Comparison of ENCODE assay signal across 25 cellular contexts in the genomic region with DNA sequence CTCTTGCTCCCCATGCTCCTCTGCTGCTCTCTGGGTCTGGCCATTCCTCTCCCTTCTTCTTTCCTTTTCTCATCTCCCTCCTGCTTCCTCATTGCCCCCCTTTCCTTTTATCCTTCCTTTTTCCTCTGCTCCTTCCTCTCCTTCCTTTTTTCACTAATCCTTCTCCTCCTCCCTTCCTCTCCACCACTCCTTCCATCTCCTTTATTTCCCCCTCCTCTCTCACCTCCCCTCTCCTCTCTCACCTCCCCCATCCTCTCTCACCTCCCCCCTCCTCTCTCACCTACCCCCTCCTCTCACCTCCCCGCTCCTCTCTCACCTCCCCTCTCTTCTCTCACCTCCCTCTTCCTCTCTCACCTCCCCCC. TPM values are rescaled to one million over a fixed set of nuclear protein-coding genes. Genes with fewer than 3 reads are reported as not detected.
DNase-seq lines count a peak whose midpoint lies in the region; ATAC-seq and TF ChIP-seq lines count a peak whose summit lies in the region.
"Had no signal": no experiment of that assay in that cellular context is flagged by ENCODE, and none has a peak within 500 bp of the region (broad histone marks: within the 10 kb centered on the region; RNA-seq: fewer than 3 reads in every experiment).

No MANE protein-coding gene starts in this region.

- H3K4me1 Mint-ChIP-seq in activated CD4-positive, alpha-beta T cell treated with anti-CD3 and anti-CD28 coated beads, Interleukin-2, amount 10 ng/mL, durations not matched to agents 24 days and 14 days, result peaks cover 24% of the 10 kb centered on the region
- H3K4me1 Mint-ChIP-seq in CD4-positive, alpha-beta T cell (ENCODE audit: low read depth), result peaks cover 59% of the 10 kb centered on the region
- H3K4me1 Mint-ChIP-seq in activated naive CD8-positive, alpha-beta T cell (ENCODE audit: low read depth), result peaks cover 61% of the 10 kb centered on the region
- peaks cover 32 to 63% of the 10 kb centered on the region in 2 donors for H3K4me1 Mint-ChIP-seq in natural killer cell

- TF ChIP-seq CTCF in CD4-positive, alpha-beta T cell (IDR thresholded peaks at IDR 0.05), result no peak
- no peak for TF ChIP-seq CTCF in natural killer cell (IDR thresholded peaks at IDR 0.05)

- H3K9me3 ChIP-seq in CD4-positive, alpha-beta T cell (ENCODE audit: control insufficient read depth, low read length), result no peaks in the 10 kb centered on the region
- H3K9me3 ChIP-seq: suprapubic skin had no signal

- DNase-seq in activated CD4-positive, alpha-beta T cell treated with anti-CD3 and anti-CD28 coated beads, Interleukin-2, amount 10 ng/mL, durations not matched to agents 24 days and 14 days, result no peak
- no peak for DNase-seq in activated CD4-positive, alpha-beta T cell treated with anti-CD3 and anti-CD28 coated beads for 1 hour
- DNase-seq in CD4-positive, alpha-beta T cell, result no peak
- DNase-seq in natural killer cell, result no peak
- no peak for DNase-seq in NCI-H2081 (lab: John Stamatoyannopoulos, UW)
- DNase-seq in DMS114 treated with DMSO at 0.1 percent for 48 hours (lab: John Stamatoyannopoulos, UW; ENCODE audit: unreplicated experiment), result no peak
- DNase-seq in left ventricle myocardium superior, result no peak
- DNase-seq: activated naive CD4-positive, alpha-beta T cell; AML-193; NCI-H1092 treated with DMSO at 0.1 percent for 48 hours; NCI-H187 treated with DMSO at 0.1 percent for 48 hours; occipital lobe; RPMI8226; T-helper 1 cell had no signal

- H3K4me3 Mint-ChIP-seq in activated CD4-positive, alpha-beta T cell treated with anti-CD3 and anti-CD28 coated beads, Interleukin-2, amount 10 ng/mL, durations not matched to agents 24 days and 14 days, result no peak overlapping the region
- H3K4me3 Mint-ChIP-seq in CD4-positive, alpha-beta T cell, result no peak overlapping the region
- peak overlapping the region; percentile 40 for H3K4me3 Mint-ChIP-seq in activated naive CD8-positive, alpha-beta T cell
- peak overlapping the region; percentile 58 for H3K4me3 Mint-ChIP-seq in natural killer cell

- H3K36me3 Mint-ChIP-seq in activated CD4-positive, alpha-beta T cell treated with anti-CD3 and anti-CD28 coated beads, Interleukin-2, amount 10 ng/mL, durations not matched to agents 24 days and 14 days (ENCODE audit: low read depth), result peaks cover 62% of the 10 kb centered on the region
- peaks cover 81% of the 10 kb centered on the region for H3K36me3 Mint-ChIP-seq in CD4-positive, alpha-beta T cell (ENCODE audit: low read depth)
- H3K36me3 Mint-ChIP-seq in activated naive CD8-positive, alpha-beta T cell, result peaks cover 9% of the 10 kb centered on the region
- H3K36me3 Mint-ChIP-seq in natural killer cell, result peaks cover 14% of the 10 kb centered on the region

- POLR2A ChIA-PET in CD4-positive, alpha-beta T cell (lab: Charles Lee), result interaction anchor here (1.2 to 1.7 kb wide), 3 partner anchors 8 to 24 kb away, joined by 3 to 7 read pairs (median 6); no protein-coding TSS in a partner anchor

- intact Hi-C loops in activated CD4-positive, alpha-beta T cell treated with anti-CD3 and anti-CD28 coated beads, Interleukin-2, amount 10 ng/mL, durations not matched to agents 24 days and 14 days (cut with micrococcal nuclease), result no loop called here
- intact Hi-C loops in CD4-positive, alpha-beta T cell (cut with DNase I, micrococcal nuclease), result no loop called here
- intact Hi-C loops in natural killer cell (cut with micrococcal nuclease) (no loop called here), left ventricle myocardium superior (cut with micrococcal nuclease) (no loop called here)

- peak; percentile 10 for ATAC-seq in CD4-positive, alpha-beta T cell (ENCODE audit: poor library complexity)
- ATAC-seq in natural killer cell, result no peak
- no peak for ATAC-seq in left ventricle myocardium superior

- no peaks in the 10 kb centered on the region for H3K27me3 Mint-ChIP-seq in activated CD4-positive, alpha-beta T cell treated with anti-CD3 and anti-CD28 coated beads, Interleukin-2, amount 10 ng/mL, durations not matched to agents 24 days and 14 days
- H3K27me3 Mint-ChIP-seq in CD4-positive, alpha-beta T cell, result no peaks in the 10 kb centered on the region
- H3K27me3 Mint-ChIP-seq in activated naive CD8-positive, alpha-beta T cell, result no peaks in the 10 kb centered on the region
- H3K27me3 Mint-ChIP-seq in natural killer cell (ENCODE audit: low read depth in 2 of 2), result no peaks in the 10 kb centered on the region

- CTCF ChIA-PET in CD4-positive, alpha-beta T cell (lab: Charles Lee), result interaction anchor here (1.1 kb wide), 1 partner anchor 55 kb away, joined by 3 read pairs; no protein-coding TSS in a partner anchor

- peak overlapping the region; percentile 77 for H3K27ac Mint-ChIP-seq in activated CD4-positive, alpha-beta T cell treated with anti-CD3 and anti-CD28 coated beads, Interleukin-2, amount 10 ng/mL, durations not matched to agents 24 days and 14 days
- H3K27ac Mint-ChIP-seq in CD4-positive, alpha-beta T cell, result peak overlapping the region; percentile 89
- H3K27ac Mint-ChIP-seq in activated naive CD8-positive, alpha-beta T cell, result peak overlapping the region; percentile 80
- H3K27ac Mint-ChIP-seq in natural killer cell, result peak overlapping the region; percentile 88 to 92

- no peak overlapping the region for H3K27ac ChIP-seq in CD4-positive, alpha-beta T cell (ENCODE audit: low read depth, low read length)
- H3K27ac ChIP-seq: suprapubic skin had no signal

- no peaks in the 10 kb centered on the region for H3K9me3 Mint-ChIP-seq in activated CD4-positive, alpha-beta T cell treated with anti-CD3 and anti-CD28 coated beads, Interleukin-2, amount 10 ng/mL, durations not matched to agents 24 days and 14 days
- no peaks in the 10 kb centered on the region for H3K9me3 Mint-ChIP-seq in CD4-positive, alpha-beta T cell
- H3K9me3 Mint-ChIP-seq in activated naive CD8-positive, alpha-beta T cell (ENCODE audit: low read depth), result no peaks in the 10 kb centered on the region
- no peaks in the 10 kb centered on the region for H3K9me3 Mint-ChIP-seq in natural killer cell

- H3K27me3 ChIP-seq in CD4-positive, alpha-beta T cell (ENCODE audit: control insufficient read depth, insufficient read depth, low read length), result no peaks in the 10 kb centered on the region
- H3K27me3 ChIP-seq: suprapubic skin had no signal

RNA-seq across cellular contexts. Expression of gene ARHGEF1, which starts 13.6 kb away (rescaled TPM):
- 365 and 378 TPM in 2 replicates for total RNA-seq in activated CD4-positive, alpha-beta T cell treated with anti-CD3 and anti-CD28 coated beads, Interleukin-2, amount 10 ng/mL, durations not matched to agents 24 days and 14 days
- total RNA-seq in CD4-positive, alpha-beta T cell, result 1,000 to 10,000 TPM; 1,019 to 1,047 TPM
- total RNA-seq in natural killer cell (1,000 to 10,000 TPM; 1,177 to 1,409 (median 1,354) TPM), left ventricle myocardium superior (26.9 TPM)

RNA-seq across cellular contexts. Expression of gene CD79A, which starts 19.5 kb away (rescaled TPM):
- 2.6 and 2.7 TPM in 2 replicates for total RNA-seq in activated CD4-positive, alpha-beta T cell treated with anti-CD3 and anti-CD28 coated beads, Interleukin-2, amount 10 ng/mL, durations not matched to agents 24 days and 14 days
- total RNA-seq in CD4-positive, alpha-beta T cell, result 1 to 10 TPM; 3.7 to 3.8 TPM
- 10 to 100 TPM in 1 of 3 donors, 1 to 10 TPM in 2; 5.6 to 35.5 (median 6.0) TPM for total RNA-seq in natural killer cell
- not detected for total RNA-seq in left ventricle myocardium superior
- total RNA-seq: A172, kidney epithelial cell, occipital lobe had no signal

RNA-seq across cellular contexts. Expression of gene ERFL, which starts 31.7 kb away (rescaled TPM):
- total RNA-seq in activated CD4-positive, alpha-beta T cell treated with anti-CD3 and anti-CD28 coated beads, Interleukin-2, amount 10 ng/mL, durations not matched to agents 24 days and 14 days, result 3.1 and 4.2 TPM in 2 replicates
- 1 to 10 TPM; 7.7 to 8.9 TPM for total RNA-seq in CD4-positive, alpha-beta T cell
- 1 to 10 TPM; 1.1 to 2.1 (median 1.5) TPM for total RNA-seq in natural killer cell
- total RNA-seq in left ventricle myocardium superior, result not detected
- total RNA-seq: dermis microvascular lymphatic vessel endothelial cell, glomerular endothelial cell, kidney epithelial cell, occipital lobe, SK-MEL-5, skeletal muscle tissue had no signal

RNA-seq across cellular contexts. Expression of gene RPS19, which starts 36.5 kb away (rescaled TPM):
- 2,909 and 2,931 TPM in 2 replicates for total RNA-seq in activated CD4-positive, alpha-beta T cell treated with anti-CD3 and anti-CD28 coated beads, Interleukin-2, amount 10 ng/mL, durations not matched to agents 24 days and 14 days
- 1,000 to 10,000 TPM; 3,668 to 3,697 TPM for total RNA-seq in CD4-positive, alpha-beta T cell
- total RNA-seq in natural killer cell, result 1,000 to 10,000 TPM; 1,358 to 1,814 (median 1,709) TPM
- total RNA-seq in left ventricle myocardium superior, result 559 TPM

RNA-seq across cellular contexts. Expression of gene DMRTC2, which starts 51.7 kb away (rescaled TPM):
- total RNA-seq in activated CD4-positive, alpha-beta T cell treated with anti-CD3 and anti-CD28 coated beads, Interleukin-2, amount 10 ng/mL, durations not matched to agents 24 days and 14 days, result not detected in 2 replicates
- total RNA-seq in CD4-positive, alpha-beta T cell, result not detected
- total RNA-seq in natural killer cell, result not detected
- not detected for total RNA-seq in left ventricle myocardium superior
- total RNA-seq: A172, dermis microvascular lymphatic vessel endothelial cell, glomerular endothelial cell, GM12878, kidney epithelial cell, lung, occipital lobe, SK-MEL-5, skeletal muscle tissue, suprapubic skin, ureter had no signal

Comparison
In these comparisons a context has a peak if more than half of its experiments do, and no peak if none do; other contexts are left out.
1. H3K4me3 Mint-ChIP-seq: peak in activated naive CD8-positive, alpha-beta T cell (single experiment) and natural killer cell (single experiment); none in activated CD4-positive, alpha-beta T cell treated with anti-CD3 and anti-CD28 coated beads, Interleukin-2, amount 10 ng/mL, durations not matched to agents 24 days and 14 days (single experiment) and CD4-positive, alpha-beta T cell (single experiment).
2. RNA of gene ARHGEF1, which starts 13.6 kb away (total RNA-seq): 1,177 to 1,409 TPM in natural killer cell, 1,019 to 1,047 TPM in CD4-positive, alpha-beta T cell and 365 to 378 TPM in activated CD4-positive, alpha-beta T cell treated with anti-CD3 and anti-CD28 coated beads, Interleukin-2, amount 10 ng/mL, durations not matched to agents 24 days and 14 days; 26.9 TPM in left ventricle myocardium superior (single experiment); every median in the first group is over 10 times any median in the second.
3. Peak in every context shown above with its lines, with median percentiles within 50 percentile points of each other: H3K27ac Mint-ChIP-seq.